ENCODE assay signal across 16 cellular contexts in genomic region chr21:15425049-15425448, GRCh38.
"Had no signal": no experiment of that assay in that cellular context is flagged by ENCODE, and none has a peak within 500 bp of the region (broad histone marks: within the 10 kb centered on the region; RNA-seq: fewer than 3 reads in every experiment).

No MANE protein-coding gene starts in this region.

- H3K9me3 Mint-ChIP-seq: activated CD4-positive, alpha-beta memory T cell treated with anti-CD3 and anti-CD28 coated beads for 36 hours; activated naive CD4-positive, alpha-beta T cell treated with anti-CD3 and anti-CD28 coated beads, Interleukin-2, amount 50 U/mL, for 24 hours had no signal

- H3K27me3 ChIP-seq: body of pancreas, right atrium auricular region, tibial artery, vagina had no signal

- DNase-seq: activated CD4-positive, alpha-beta memory T cell treated with anti-CD3 and anti-CD28 coated beads for 36 hours; activated CD4-positive, alpha-beta T cell treated with anti-CD3 and anti-CD28 coated beads for 1 hour; activated CD8-positive, alpha-beta memory T cell treated with anti-CD3 and anti-CD28 coated beads, Interleukin-2, amount 50 U/mL, for 48 hours; amniotic stem cell; body of pancreas; dermis blood vessel endothelial cell; hypothalamus; immature natural killer cell; lower lobe of right lung; midbrain; nucleus accumbens; small intestine; tibial artery had no signal

- H3K4me3 Mint-ChIP-seq: activated CD4-positive, alpha-beta memory T cell treated with anti-CD3 and anti-CD28 coated beads for 36 hours; activated naive CD4-positive, alpha-beta T cell treated with anti-CD3 and anti-CD28 coated beads, Interleukin-2, amount 50 U/mL, for 24 hours; immature natural killer cell had no signal

- H3K36me3 ChIP-seq: lower lobe of right lung, right atrium auricular region, tibial artery, vagina had no signal

- H3K27me3 Mint-ChIP-seq: activated CD4-positive, alpha-beta memory T cell treated with anti-CD3 and anti-CD28 coated beads for 36 hours; activated naive CD4-positive, alpha-beta T cell treated with anti-CD3 and anti-CD28 coated beads, Interleukin-2, amount 50 U/mL, for 24 hours had no signal

- H3K36me3 Mint-ChIP-seq: activated CD4-positive, alpha-beta memory T cell treated with anti-CD3 and anti-CD28 coated beads for 36 hours; activated naive CD4-positive, alpha-beta T cell treated with anti-CD3 and anti-CD28 coated beads, Interleukin-2, amount 50 U/mL, for 24 hours; immature natural killer cell had no signal

- H3K27ac ChIP-seq: body of pancreas, lower lobe of right lung, right atrium auricular region, tibial artery, vagina had no signal

- H3K4me1 Mint-ChIP-seq: immature natural killer cell had no signal

- H3K27ac Mint-ChIP-seq: activated CD4-positive, alpha-beta memory T cell treated with anti-CD3 and anti-CD28 coated beads for 36 hours; immature natural killer cell had no signal

- H3K9me3 ChIP-seq: body of pancreas, lower lobe of right lung, right atrium auricular region, tibial artery, vagina had no signal

- H3K4me3 ChIP-seq: body of pancreas, lower lobe of right lung, right atrium auricular region, tibial artery, vagina had no signal

- ATAC-seq: body of pancreas, lower lobe of right lung had no signal

- H3K4me1 ChIP-seq: body of pancreas, lower lobe of right lung, tibial artery, vagina had no signal
